Comparison of ENCODE assay signal across 3 cellular contexts in the genomic region with DNA sequence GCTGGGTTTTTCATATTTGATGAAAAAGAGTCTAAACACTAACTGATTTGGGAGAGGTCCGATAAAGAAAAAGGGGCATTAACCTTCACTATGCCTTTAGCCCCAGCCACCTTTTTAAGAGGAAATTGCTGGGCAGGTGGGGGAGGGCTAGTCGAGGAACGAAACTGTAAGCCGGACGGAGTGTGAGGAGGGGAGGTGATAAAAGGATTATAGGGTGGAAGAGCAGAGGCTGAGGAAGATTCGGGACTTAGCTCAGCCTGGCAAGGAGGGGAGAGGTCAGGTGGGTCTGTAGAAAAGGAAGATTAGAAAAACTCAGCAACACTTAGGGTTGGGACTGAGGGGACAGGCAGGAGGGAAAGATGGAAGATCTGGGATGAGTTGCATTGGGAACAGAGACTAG.
"Had no signal": no experiment of that assay in that cellular context is flagged by ENCODE, and none has a peak within 500 bp of the region (broad histone marks: within the 10 kb centered on the region; RNA-seq: fewer than 3 reads in every experiment).

No MANE protein-coding gene starts in this region.

- DNase-seq: GDM1, GF-D8 had no signal

- H3K4me3 ChIP-seq: GM12878 had no signal
